Comparison of ENCODE assay signal across 7 cellular contexts in genomic region chr1:29092704-29093103, GRCh38. TPM values are rescaled to one million over a fixed set of nuclear protein-coding genes. Genes with fewer than 3 reads are reported as not detected.
"Had no signal": no experiment of that assay in that cellular context is flagged by ENCODE, and none has a peak within 500 bp of the region (broad histone marks: within the 10 kb centered on the region; RNA-seq: fewer than 3 reads in every experiment).

No MANE protein-coding gene starts in this region.

RNA-seq across cellular contexts. Expression of gene TMEM200B, which starts 31.0 kb away (rescaled TPM):
- total RNA-seq: activated B cell treated with CpG ODN at 0.5 μM for 24 hours; activated CD4-positive, alpha-beta memory T cell treated with anti-CD3 and anti-CD28 coated beads, Interleukin-2, amount 10 ng/mL, durations not matched to agents 7 days and 5 days; activated CD4-positive, alpha-beta T cell treated with anti-CD3 and anti-CD28 coated beads, Interleukin-2, amount 10 ng/mL, durations not matched to agents 7 days and 5 days; activated CD8-positive, alpha-beta T cell treated with anti-CD3 and anti-CD28 coated beads, Interleukin-2, amount 10 ng/mL, durations not matched to agents 7 days and 5 days; T-helper 1 cell treated with Interleukin-12 subunit alpha and Interleukin-12 subunit beta and Interleukin-4 antibody, amounts not matched to agents 30 ng/mL and 1 ng/mL, for 36 hours; T-helper 17 cell; T-helper 2 cell treated with Interferon-gamma antibody and Interleukin-4, amounts not matched to agents 100 ng/mL and 5 ng/mL, for 36 hours had no signal
